Comparison of ENCODE assay signal across 8 cellular contexts in the genomic region with DNA sequence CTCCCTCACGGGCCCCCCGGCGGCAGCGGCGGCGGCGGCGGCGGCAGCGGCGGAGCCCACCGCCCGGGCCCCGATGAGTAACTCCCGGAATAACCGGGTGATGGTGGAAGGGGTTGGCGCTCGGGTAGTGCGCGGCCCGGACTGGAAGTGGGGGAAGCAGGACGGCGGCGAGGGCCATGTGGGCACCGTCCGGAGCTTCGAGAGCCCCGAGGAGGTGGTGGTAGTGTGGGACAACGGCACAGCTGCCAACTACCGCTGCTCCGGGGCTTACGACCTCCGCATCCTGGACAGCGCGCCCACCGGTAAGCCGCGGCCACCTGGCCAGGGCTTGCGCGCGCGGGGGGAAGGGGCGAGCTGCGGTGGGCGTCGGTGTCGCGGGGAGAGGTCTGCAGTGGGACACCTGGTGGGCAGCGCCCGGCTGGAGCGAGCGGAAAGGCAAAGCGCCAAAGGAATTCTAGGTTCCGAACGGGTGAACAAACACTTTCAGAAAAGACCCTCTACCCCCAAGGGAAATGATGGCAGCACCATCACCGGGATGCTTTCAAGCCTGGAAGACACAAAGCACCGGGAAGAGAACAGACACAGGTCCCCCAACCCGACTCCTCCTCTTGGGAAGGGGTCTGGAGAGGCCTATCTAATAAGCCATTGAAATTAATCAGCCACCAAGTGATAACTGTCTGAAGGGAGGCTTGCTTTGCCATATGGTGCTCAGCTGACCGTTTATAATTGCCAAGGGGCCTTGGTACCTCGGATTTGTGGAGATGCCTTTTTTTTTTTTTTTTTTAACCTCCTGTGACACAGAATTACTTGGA. TPM values are rescaled to one million over a fixed set of nuclear protein-coding genes. Genes with fewer than 3 reads are reported as not detected.
DNase-seq lines count a peak whose midpoint lies in the region; ATAC-seq and TF ChIP-seq lines count a peak whose summit lies in the region.

No MANE protein-coding gene starts in this region.

- H3K4me3 ChIP-seq in CD4-positive, alpha-beta memory T cell (ENCODE audit: low read length in 2 of 2), result peak overlapping the region in 1 of 2 donors; percentile 100
- peak overlapping the region; percentile 72 to 90 (median 81) for H3K4me3 ChIP-seq in right lobe of liver

- H3K27me3 Mint-ChIP-seq in CD4-positive, alpha-beta memory T cell, result no peaks in the 10 kb centered on the region
- peaks cover 7% of the 10 kb centered on the region for H3K27me3 Mint-ChIP-seq in T-helper 1 cell treated with Interleukin-12 subunit alpha and Interleukin-12 subunit beta and Interleukin-4 antibody, amounts not matched to agents 30 μg/mL and 1 μg/mL, for 36 hours (ENCODE audit: low read depth)

- 2% methylated on average over 27 of the region's 60 CpGs for WGBS in right lobe of liver (ENCODE audit: insufficient coverage, low coverage, low lambda C conversion rate, missing lambda C conversion rate)

- H3K9me3 ChIP-seq in CD4-positive, alpha-beta memory T cell (ENCODE audit: control insufficient read depth in 1 of 2, low read length in 2 of 2), result no peaks in the 10 kb centered on the region
- H3K9me3 ChIP-seq in right lobe of liver, result no peaks in the 10 kb centered on the region

- peaks cover 53% of the 10 kb centered on the region for H3K4me1 ChIP-seq in CD4-positive, alpha-beta memory T cell (ENCODE audit: insufficient read depth, low read length)
- peaks cover 0 to 6% (median 0%) of the 10 kb centered on the region in 4 donors for H3K4me1 ChIP-seq in right lobe of liver

- intact Hi-C loops in CD4-positive, alpha-beta memory T cell (cut with micrococcal nuclease), result loop anchor here (2.0 kb wide), 2 partner anchors 59 to 631 kb away; a partner anchor contains a TSS
- intact Hi-C loops in right lobe of liver (cut with DNase I), result no loop called here

- no peaks in the 10 kb centered on the region for H3K27me3 ChIP-seq in CD4-positive, alpha-beta memory T cell (ENCODE audit: insufficient read depth, low read length)
- no peaks in the 10 kb centered on the region for H3K27me3 ChIP-seq in right lobe of liver

- H3K36me3 Mint-ChIP-seq in CD4-positive, alpha-beta memory T cell, result peaks cover 2 to 6% of the 10 kb centered on the region in 2 donors
- H3K36me3 Mint-ChIP-seq in T-helper 1 cell treated with Interleukin-12 subunit alpha and Interleukin-12 subunit beta and Interleukin-4 antibody, amounts not matched to agents 30 μg/mL and 1 μg/mL, for 36 hours (ENCODE audit: low read depth), result peaks cover 6% of the 10 kb centered on the region

- peak overlapping the region; percentile 86 to 92 (median 88) for H3K4me3 Mint-ChIP-seq in CD4-positive, alpha-beta memory T cell
- H3K4me3 Mint-ChIP-seq in T-helper 1 cell treated with Interleukin-12 subunit alpha and Interleukin-12 subunit beta and Interleukin-4 antibody, amounts not matched to agents 30 μg/mL and 1 μg/mL, for 36 hours, result peak overlapping the region; percentile 81

- POLR2A ChIA-PET in CD4-positive, alpha-beta memory T cell (lab: Charles Lee; ENCODE audit: partially characterized antibody), result interaction anchor here (0.6 to 6.4 kb wide), 11 partner anchors 10 to 142 kb away, joined by 3 to 77 read pairs (median 6); a partner anchor contains a TSS

- peak overlapping the region; percentile 94 for H3K27ac ChIP-seq in CD4-positive, alpha-beta memory T cell (ENCODE audit: low read depth, low read length)
- peak overlapping the region; percentile 17 to 97 (median 92) for H3K27ac ChIP-seq in right lobe of liver

- peak in 3 of 5 donors; percentile 17 to 43 (median 21) for DNase-seq in CD4-positive, alpha-beta memory T cell
- DNase-seq in cerebellum (ENCODE audit: low spot score), result peak; percentile 27
- DNase-seq in right lobe of liver, result peak; percentile 48 to 68 (median 52)
- DNase-seq in stimulated activated CD8-positive, alpha-beta memory T cell treated with anti-CD3 and anti-CD28 coated beads, Interleukin-2, amount 100 ng/mL, for 48 hours (ENCODE audit: low read depth in 2 of 2), result peak; percentile 7 to 13
- DNase-seq in GM19240 (ENCODE audit: insufficient read length, low spot score), result no peak

- H3K27ac Mint-ChIP-seq in CD4-positive, alpha-beta memory T cell, result peak overlapping the region; percentile 75 to 93 (median 88)
- H3K27ac Mint-ChIP-seq in T-helper 1 cell treated with Interleukin-12 subunit alpha and Interleukin-12 subunit beta and Interleukin-4 antibody, amounts not matched to agents 30 μg/mL and 1 μg/mL, for 36 hours, result peak overlapping the region; percentile 72

- no peak for TF ChIP-seq POLR2A in right lobe of liver (IDR thresholded peaks at IDR 0.05)

- no peaks in the 10 kb centered on the region for H3K36me3 ChIP-seq in CD4-positive, alpha-beta memory T cell (ENCODE audit: insufficient read depth, low read length)
- H3K36me3 ChIP-seq in right lobe of liver, result no peaks in the 10 kb centered on the region

- no peak for TF ChIP-seq CTCF in right lobe of liver (IDR thresholded peaks at IDR 0.05)

- peaks cover 34 to 70% (median 49%) of the 10 kb centered on the region in 4 donors for H3K4me1 Mint-ChIP-seq in CD4-positive, alpha-beta memory T cell
- H3K4me1 Mint-ChIP-seq in T-helper 1 cell treated with Interleukin-12 subunit alpha and Interleukin-12 subunit beta and Interleukin-4 antibody, amounts not matched to agents 30 μg/mL and 1 μg/mL, for 36 hours (ENCODE audit: low read depth), result peaks cover 33% of the 10 kb centered on the region

- H3K9me3 Mint-ChIP-seq in CD4-positive, alpha-beta memory T cell, result peaks cover 0 to 6% (median under 1%) of the 10 kb centered on the region in 8 donors
- H3K9me3 Mint-ChIP-seq in T-helper 1 cell treated with Interleukin-12 subunit alpha and Interleukin-12 subunit beta and Interleukin-4 antibody, amounts not matched to agents 30 μg/mL and 1 μg/mL, for 36 hours, result peaks cover 7% of the 10 kb centered on the region

- ATAC-seq in GM19351 (IDR thresholded peaks at IDR 0.05; ENCODE audit: unreplicated experiment) (peak; percentile 14), HG03520 (IDR thresholded peaks at IDR 0.05; ENCODE audit: unreplicated experiment) (peak; percentile 16), right lobe of liver (peak in 1 of 4 donors; percentile 2)

- CTCF ChIA-PET in CD4-positive, alpha-beta memory T cell (lab: Charles Lee; ENCODE audit: partially characterized antibody), result interaction anchor here (0.7 to 3.0 kb wide), 5 partner anchors 37 to 141 kb away, joined by 3 to 21 read pairs (median 4); a partner anchor contains a TSS

RNA-seq across cellular contexts. Expression of a gene that starts 1.1 kb away (rescaled TPM):
- 10 to 100 TPM; 37.6 to 39.0 TPM for total RNA-seq in CD4-positive, alpha-beta memory T cell
- polyA plus RNA-seq in CD4-positive, alpha-beta memory T cell, result 1 to 10 TPM; 6.7 to 7.5 TPM
- total RNA-seq in cerebellum (82.6 TPM), right lobe of liver (10 to 100 TPM; 10.6 to 17.1 (median 14.6) TPM)

RNA-seq across cellular contexts. Expression of a gene that starts 37.1 kb away (rescaled TPM):
- total RNA-seq in CD4-positive, alpha-beta memory T cell, result 10 to 100 TPM; 63.0 to 65.6 TPM
- polyA plus RNA-seq in CD4-positive, alpha-beta memory T cell, result 10 to 100 TPM; 35.0 to 43.9 TPM
- 11.7 TPM for total RNA-seq in cerebellum
- 10 to 100 TPM; 20.1 to 22.3 (median 21.4) TPM for total RNA-seq in right lobe of liver
